19 cellular contexts compared by ENCODE assay signal in genomic region chr11:118015385-118015841, GRCh38. TPM values are rescaled to one million over a fixed set of nuclear protein-coding genes. Genes with fewer than 3 reads are reported as not detected.
DNase-seq lines count a peak whose midpoint lies in the region; ATAC-seq and TF ChIP-seq lines count a peak whose summit lies in the region.
"Had no signal": no experiment of that assay in that cellular context is flagged by ENCODE, and none has a peak within 500 bp of the region (broad histone marks: within the 10 kb centered on the region; RNA-seq: fewer than 3 reads in every experiment).

No MANE protein-coding gene starts in this region.

- intact Hi-C loops in activated CD4-positive, alpha-beta T cell treated with anti-CD3 and anti-CD28 coated beads for 36 hours (cut with DNase I, micrococcal nuclease), result no loop called here
- intact Hi-C loops in activated T-helper 2 cell treated with anti-CD3 and anti-CD28 coated beads, Interferon-gamma antibody, Interleukin-2, Interleukin-4, amounts not matched to agents 10 μg/mL and 5 μg/mL and 100 μg/mL, durations not matched to agents 14 hours and 24 hours and 36 hours (cut with micrococcal nuclease), result no loop called here

- peak overlapping the region; percentile 92 for H3K14ac ChIP-seq in neuronal stem cell (ENCODE audit: low read length)

- DNase-seq in activated CD4-positive, alpha-beta T cell treated with anti-CD3 and anti-CD28 coated beads for 36 hours, result no peak
- no peak for DNase-seq in activated CD4-positive, alpha-beta T cell treated with anti-CD3 and anti-CD28 coated beads for 1 hour
- DNase-seq in activated T-helper 2 cell treated with anti-CD3 and anti-CD28 coated beads, Interferon-gamma antibody, Interleukin-2, Interleukin-4, amounts not matched to agents 10 μg/mL and 5 μg/mL and 100 μg/mL, durations not matched to agents 14 hours and 24 hours and 36 hours (ENCODE audit: low spot score), result no peak
- DNase-seq in neuronal stem cell (ENCODE audit: low spot score) (no peak), SK-N-DZ (ENCODE audit: low spot score) (no peak), RPMI8226 (no peak), DMS 273 (lab: John Stamatoyannopoulos, UW; ENCODE audit: unreplicated experiment) (no peak)
- DNase-seq: 8988T, amniotic stem cell, caudate nucleus, EL, left lung, NCI-H1092, NCI-H69 had no signal

- H3K27me3 ChIP-seq in OCI-LY3 (ENCODE audit: low read depth, low read length) (no peaks in the 10 kb centered on the region), neuronal stem cell (ENCODE audit: control insufficient read depth in 3 of 3, insufficient read depth in 3 of 3, low read depth in 1 of 3, low read length in 3 of 3) (peaks cover 0 to 10% (median 0%) of the 10 kb centered on the region in 3 experiments)
- H3K27me3 ChIP-seq: left lung had no signal

- H3K9me3 ChIP-seq in OCI-LY3 (ENCODE audit: insufficient read depth, low read length), result peaks cover 33% of the 10 kb centered on the region; the same call in 1 of the 2 replicates
- no peaks in the 10 kb centered on the region for H3K9me3 ChIP-seq in neuronal stem cell (replicated peaks in 1 of 2; ENCODE audit: control insufficient read depth in 2 of 2, insufficient read depth in 1 of 2, low read depth in 1 of 2, low read length in 2 of 2)

- no peak overlapping the region for H2AFZ ChIP-seq in OCI-LY3 (ENCODE audit: low read depth, low read length)
- H2AFZ ChIP-seq in neuronal stem cell (ENCODE audit: low read length), result no peak overlapping the region
- H2AFZ ChIP-seq: parathyroid adenoma had no signal

- peak; percentile 24 for ATAC-seq in activated CD4-positive, alpha-beta T cell treated with anti-CD3 and anti-CD28 coated beads for 36 hours
- ATAC-seq: left lung had no signal

- no peak overlapping the region for H2BK12ac ChIP-seq in neuronal stem cell (ENCODE audit: low read length)

- H3K4me3 ChIP-seq in OCI-LY3 (ENCODE audit: low read length), result no peak overlapping the region
- H3K4me3 ChIP-seq in neuronal stem cell (ENCODE audit: low read length in 2 of 2), result no peak overlapping the region
- H3K4me3 ChIP-seq: left lung, skin epidermis had no signal

- CTCF ChIA-PET in activated CD4-positive, alpha-beta T cell treated with anti-CD3 and anti-CD28 coated beads for 36 hours (lab: Charles Lee), result interaction anchor here (1.0 kb wide), 1 partner anchor 83 kb away, joined by 4 read pairs; no protein-coding TSS in a partner anchor

- H3K27ac ChIP-seq in OCI-LY3 (ENCODE audit: low read length) (peak overlapping the region; percentile 62), neuronal stem cell (replicated peaks; ENCODE audit: low read length) (no peak overlapping the region)
- H3K27ac ChIP-seq: left lung, parathyroid adenoma had no signal

- H3K9me3 Mint-ChIP-seq in activated CD4-positive, alpha-beta T cell treated with anti-CD3 and anti-CD28 coated beads for 36 hours (ENCODE audit: low read depth), result peaks cover 29% of the 10 kb centered on the region
- H3K9me3 Mint-ChIP-seq in activated T-helper 2 cell treated with anti-CD3 and anti-CD28 coated beads, Interferon-gamma antibody, Interleukin-2, Interleukin-4, amounts not matched to agents 10 μg/mL and 5 μg/mL and 100 μg/mL, durations not matched to agents 14 hours and 24 hours and 36 hours, result peaks cover 53% of the 10 kb centered on the region

- H3K36me3 Mint-ChIP-seq in activated CD4-positive, alpha-beta T cell treated with anti-CD3 and anti-CD28 coated beads for 36 hours (ENCODE audit: low read depth), result peaks cover 19% of the 10 kb centered on the region
- H3K36me3 Mint-ChIP-seq in activated T-helper 2 cell treated with anti-CD3 and anti-CD28 coated beads, Interferon-gamma antibody, Interleukin-2, Interleukin-4, amounts not matched to agents 10 μg/mL and 5 μg/mL and 100 μg/mL, durations not matched to agents 14 hours and 24 hours and 36 hours (ENCODE audit: low read depth), result peaks cover 51% of the 10 kb centered on the region

- H2BK120ac ChIP-seq in neuronal stem cell (ENCODE audit: low read depth, low read length), result no peak overlapping the region

- peaks cover 25% of the 10 kb centered on the region for H3K36me3 ChIP-seq in OCI-LY3 (replicated peaks; ENCODE audit: low read depth, low read length)
- H3K36me3 ChIP-seq in neuronal stem cell (replicated peaks in 1 of 2; ENCODE audit: control insufficient read depth in 2 of 2, insufficient read depth in 2 of 2, low read length in 2 of 2), result no peaks in the 10 kb centered on the region
- H3K36me3 ChIP-seq: left lung had no signal

- H3K79me2 ChIP-seq in OCI-LY3 (ENCODE audit: low read length), result no peaks in the 10 kb centered on the region
- H3K79me2 ChIP-seq: parathyroid adenoma had no signal

- no peak overlapping the region for H3K9ac ChIP-seq in OCI-LY3 (ENCODE audit: low read length)
- H3K9ac ChIP-seq in neuronal stem cell (ENCODE audit: low read depth, low read length, poor library complexity), result no peak overlapping the region
- H3K9ac ChIP-seq: parathyroid adenoma had no signal

- no peaks in the 10 kb centered on the region for H4K20me1 ChIP-seq in OCI-LY3 (ENCODE audit: insufficient read depth, low read length)

- peak overlapping the region; percentile 35 for H3K27ac Mint-ChIP-seq in activated CD4-positive, alpha-beta T cell treated with anti-CD3 and anti-CD28 coated beads for 36 hours
- peak overlapping the region; percentile 83 for H3K27ac Mint-ChIP-seq in activated T-helper 2 cell treated with anti-CD3 and anti-CD28 coated beads, Interferon-gamma antibody, Interleukin-2, Interleukin-4, amounts not matched to agents 10 μg/mL and 5 μg/mL and 100 μg/mL, durations not matched to agents 14 hours and 24 hours and 36 hours

- POLR2A ChIA-PET in activated CD4-positive, alpha-beta T cell treated with anti-CD3 and anti-CD28 coated beads for 36 hours (lab: Charles Lee), result interaction anchor here (0.6 to 0.8 kb wide), 3 partner anchors 12 to 22 kb away, joined by 3 to 8 read pairs (median 4); no protein-coding TSS in a partner anchor

- WGBS in neuronal stem cell (ENCODE audit: extremely low coverage in 2 of 2, insufficient read length in 2 of 2, insufficient replicate concordance in 1 of 2), 2 donors, result no CpG with 5 or more reads among the region's 11 CpGs

- no peak overlapping the region for H2BK5ac ChIP-seq in neuronal stem cell (ENCODE audit: low read length)

- H3K18ac ChIP-seq in neuronal stem cell (ENCODE audit: low read length), result no peak overlapping the region

- H3K23ac ChIP-seq in neuronal stem cell (ENCODE audit: low read depth, low read length, poor library complexity), result no peak overlapping the region

- no peak overlapping the region for H4K91ac ChIP-seq in neuronal stem cell (ENCODE audit: low read depth, low read length, poor library complexity)

- no peak overlapping the region for H3K4ac ChIP-seq in neuronal stem cell (ENCODE audit: low read length)

- no peaks in the 10 kb centered on the region for H3K79me1 ChIP-seq in neuronal stem cell (ENCODE audit: low read depth, low read length)

- H3K4me2 ChIP-seq in OCI-LY3 (ENCODE audit: low read length) (no peak overlapping the region), neuronal stem cell (ENCODE audit: insufficient read depth, low read length, poor library complexity, severe bottlenecking) (no peak overlapping the region)

- H3K27me3 Mint-ChIP-seq in activated CD4-positive, alpha-beta T cell treated with anti-CD3 and anti-CD28 coated beads for 36 hours, result no peaks in the 10 kb centered on the region
- H3K27me3 Mint-ChIP-seq in activated T-helper 2 cell treated with anti-CD3 and anti-CD28 coated beads, Interferon-gamma antibody, Interleukin-2, Interleukin-4, amounts not matched to agents 10 μg/mL and 5 μg/mL and 100 μg/mL, durations not matched to agents 14 hours and 24 hours and 36 hours (ENCODE audit: low read depth), result no peaks in the 10 kb centered on the region

- H3K4me1 Mint-ChIP-seq in activated CD4-positive, alpha-beta T cell treated with anti-CD3 and anti-CD28 coated beads for 36 hours, result peaks cover 46% of the 10 kb centered on the region
- peaks cover 52% of the 10 kb centered on the region for H3K4me1 Mint-ChIP-seq in activated T-helper 2 cell treated with anti-CD3 and anti-CD28 coated beads, Interferon-gamma antibody, Interleukin-2, Interleukin-4, amounts not matched to agents 10 μg/mL and 5 μg/mL and 100 μg/mL, durations not matched to agents 14 hours and 24 hours and 36 hours (ENCODE audit: low read depth)

- H2BK15ac ChIP-seq in neuronal stem cell (ENCODE audit: low read length), result no peak overlapping the region

- H4K8ac ChIP-seq in neuronal stem cell (ENCODE audit: low read depth, low read length), result no peak overlapping the region

- H3K4me1 ChIP-seq in OCI-LY3 (ENCODE audit: low read length), result peaks cover 53% of the 10 kb centered on the region
- H3K4me1 ChIP-seq in neuronal stem cell (ENCODE audit: control insufficient read depth in 2 of 2, insufficient read depth in 1 of 2, low read depth in 1 of 2, low read length in 2 of 2), result no peaks in the 10 kb centered on the region
- H3K4me1 ChIP-seq: parathyroid adenoma had no signal

- TF ChIP-seq CTCF in OCI-LY3 (IDR thresholded peaks at IDR 0.05; ENCODE audit: low read depth, low read length), result no peak

- H2AK5ac ChIP-seq in neuronal stem cell (ENCODE audit: low read depth, low read length), result no peak overlapping the region

- no peak overlapping the region for H3K4me3 Mint-ChIP-seq in activated CD4-positive, alpha-beta T cell treated with anti-CD3 and anti-CD28 coated beads for 36 hours
- peak overlapping the region; percentile 45 for H3K4me3 Mint-ChIP-seq in activated T-helper 2 cell treated with anti-CD3 and anti-CD28 coated beads, Interferon-gamma antibody, Interleukin-2, Interleukin-4, amounts not matched to agents 10 μg/mL and 5 μg/mL and 100 μg/mL, durations not matched to agents 14 hours and 24 hours and 36 hours (ENCODE audit: low read depth)

RNA-seq across cellular contexts. Expression of gene IL10RA, which starts 29.2 kb away (rescaled TPM):
- total RNA-seq in activated CD4-positive, alpha-beta T cell treated with anti-CD3 and anti-CD28 coated beads for 36 hours, result 10 to 100 TPM; 57.1 to 79.4 TPM
- 144 and 147 TPM in 2 replicates for total RNA-seq in activated T-helper 2 cell treated with anti-CD3 and anti-CD28 coated beads, Interferon-gamma antibody, Interleukin-2, Interleukin-4, amounts not matched to agents 10 μg/mL and 5 μg/mL and 100 μg/mL, durations not matched to agents 14 hours and 24 hours and 36 hours
- polyA plus RNA-seq in neuronal stem cell (2013, experiment 1 of 2), result 0.06 TPM
- polyA plus RNA-seq in neuronal stem cell (2013, experiment 2 of 2), result 0.06 TPM
- polyA plus RNA-seq in SK-N-DZ (2014; cell fraction: cytosol; rRNA removed), result not detected in 2 replicates
- not detected in 2 replicates for polyA plus RNA-seq in SK-N-DZ (2014; cell fraction: nucleus; rRNA removed)
- total RNA-seq: fibroblast of villous mesenchyme, SK-MEL-5 had no signal
